In genomic region chr2:215396595-215397313, GRCh38 we compare ENCODE assay signal across 11 cellular contexts. TPM values are rescaled to one million over a fixed set of nuclear protein-coding genes. Genes with fewer than 3 reads are reported as not detected.
DNase-seq lines count a peak whose midpoint lies in the region; ATAC-seq lines count a peak whose summit lies in the region.
"Had no signal": no experiment of that assay in that cellular context is flagged by ENCODE, and none has a peak within 500 bp of the region (broad histone marks: within the 10 kb centered on the region; RNA-seq: fewer than 3 reads in every experiment).

No MANE protein-coding gene starts in this region.

- no peaks in the 10 kb centered on the region for H3K9me3 ChIP-seq in skeletal muscle satellite cell (replicated peaks; ENCODE audit: low read length)

- peaks cover 39% of the 10 kb centered on the region for H3K4me1 ChIP-seq in skeletal muscle satellite cell (ENCODE audit: control insufficient read depth, insufficient read depth, low read length)

- no peak overlapping the region for H3K9ac ChIP-seq in skeletal muscle satellite cell (ENCODE audit: low read depth, low read length)
- H3K9ac ChIP-seq: KMS-11 had no signal

- no peak overlapping the region for H3K4me3 ChIP-seq in skeletal muscle satellite cell (ENCODE audit: low read length)
- H3K4me3 ChIP-seq: skin epidermis had no signal

- H3K4me2 ChIP-seq in skeletal muscle satellite cell (ENCODE audit: low read length), result peak overlapping the region; percentile 2
- H3K4me2 ChIP-seq: KMS-11 had no signal

- DNase-seq in H4 (ENCODE audit: low spot score) (peak; percentile 51), RPMI7951 (ENCODE audit: low read depth) (peak; percentile 49), fibroblast of the conjunctiva (ENCODE audit: low read depth) (peak; percentile 28), SW 1271 (lab: John Stamatoyannopoulos, UW) (no peak)
- DNase-seq: activated CD4-positive, CD25-positive, alpha-beta regulatory T cell had no signal

- no peaks in the 10 kb centered on the region for H3K27me3 ChIP-seq in skeletal muscle satellite cell (ENCODE audit: control insufficient read depth, insufficient read depth, low read length)

- ATAC-seq in HG03280 (IDR thresholded peaks at IDR 0.05; ENCODE audit: unreplicated experiment) (no peak), HG02973 (IDR thresholded peaks at IDR 0.05; ENCODE audit: unreplicated experiment) (no peak), HG02840 (IDR thresholded peaks at IDR 0.05; ENCODE audit: low FRiP score, unreplicated experiment) (no peak)

- peaks cover 93% of the 10 kb centered on the region for H3K36me3 ChIP-seq in skeletal muscle satellite cell (ENCODE audit: insufficient read depth, low read length)

RNA-seq across cellular contexts. Expression of gene FN1, which starts 39.1 kb away (rescaled TPM):
- 246 and 270 TPM in 2 replicates for total RNA-seq in H4 (2014; rRNA removed; shearing (Covaris generic))
- 3,411 and 3,699 TPM in 2 replicates for total RNA-seq in RPMI7951 (2014; rRNA removed; shearing (Covaris generic))
- total RNA-seq in skeletal muscle satellite cell (2012; rRNA removed), result 9,411 and 9,536 TPM in 2 replicates

Comparison
In these comparisons a context has a peak if more than half of its experiments do, and no peak if none do; other contexts are left out.
1. DNase-seq: peak in H4 (single experiment), RPMI7951 (single experiment) and fibroblast of the conjunctiva (single experiment); none in SW 1271 (0 of 2).
2. RNA of gene FN1, which starts 39.1 kb away (total RNA-seq): 3,411 to 3,699 TPM in RPMI7951; 246 to 270 TPM in H4; every median in the first group is over 10 times any median in the second.